ENCODE assay signal across 8 cellular contexts in the genomic region with DNA sequence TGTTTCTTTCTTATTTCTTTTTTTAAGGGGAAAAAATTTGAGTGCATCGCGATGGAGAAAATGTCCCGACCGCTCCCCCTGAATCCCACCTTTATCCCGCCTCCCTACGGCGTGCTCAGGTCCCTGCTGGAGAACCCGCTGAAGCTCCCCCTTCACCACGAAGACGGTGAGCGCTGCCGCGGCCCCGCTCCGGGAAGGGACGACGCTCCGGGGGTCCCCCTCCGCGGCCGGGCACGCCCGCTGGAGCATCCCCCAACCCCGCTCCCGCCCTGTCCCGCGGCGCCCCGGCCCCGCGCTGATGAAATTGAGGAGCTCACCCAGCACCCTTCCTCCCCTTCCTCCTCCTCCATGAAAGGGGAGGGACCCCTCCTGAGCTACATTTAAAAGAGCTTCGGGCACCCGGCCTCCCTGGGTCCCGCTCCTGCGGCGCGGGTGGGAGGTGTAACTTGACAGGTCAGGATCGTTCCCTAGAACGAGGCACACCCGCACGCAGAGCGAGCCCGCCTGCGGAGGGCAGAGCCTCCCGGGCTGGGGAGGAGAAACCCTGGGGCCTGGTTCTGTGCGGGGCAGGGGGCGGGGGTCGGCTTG. TPM values are rescaled to one million over a fixed set of nuclear protein-coding genes. Genes with fewer than 3 reads are reported as not detected.
DNase-seq lines count a peak whose midpoint lies in the region; ATAC-seq, FAIRE-seq and TF ChIP-seq lines count a peak whose summit lies in the region.

No MANE protein-coding gene starts in this region.

- DNase-seq in ELF-1 (ENCODE audit: low read depth, low spot score) (peak; percentile 8), T-helper 9 cell (peak; percentile 20), endothelial cell of umbilical vein (ENCODE audit: low read depth, low spot score) (no peak), natural killer cell (no peak), PC-9 (no peak), H54 (ENCODE audit: insufficient read length, low spot score) (no peak)

- POLR2A ChIA-PET in endothelial cell of umbilical vein (lab: Charles Lee) (no interaction called here), PC-9 (lab: Charles Lee; ENCODE audit: unreplicated experiment) (no interaction called here)

- H3K9me2 ChIP-seq in PC-9 (ENCODE audit: insufficient read depth), result no peaks in the 10 kb centered on the region

- no peak for ATAC-seq in natural killer cell
- no peak for ATAC-seq in GM19395 (IDR thresholded peaks at IDR 0.05; ENCODE audit: unreplicated experiment)
- no peak for ATAC-seq in GM21360 (IDR thresholded peaks at IDR 0.05; ENCODE audit: unreplicated experiment)

- CTCF ChIA-PET in endothelial cell of umbilical vein (lab: Charles Lee), result interaction anchor here (0.6 to 1.2 kb wide), 3 partner anchors 78 to 1024 kb away, joined by 3 to 4 read pairs (median 3); no protein-coding TSS in a partner anchor
- CTCF ChIA-PET in PC-9 (lab: Charles Lee), result no interaction called here

- FAIRE-seq in endothelial cell of umbilical vein (lab: Jason Lieb, UNC) (no peak), H54 (lab: Jason Lieb, UNC) (no peak)

- H4K20me1 ChIP-seq in endothelial cell of umbilical vein (replicated peaks; ENCODE audit: control insufficient read depth, extremely low read depth, insufficient read depth, low read length) (no peaks in the 10 kb centered on the region), PC-9 (ENCODE audit: insufficient read depth) (no peaks in the 10 kb centered on the region)

- TF ChIP-seq POLR2A in endothelial cell of umbilical vein (IDR thresholded peaks at IDR 0.05; ENCODE audit: low read depth, low read length), result no peak
- no peak for TF ChIP-seq POLR2A in H54 (IDR thresholded peaks at IDR 0.05; ENCODE audit: low read depth, low read length)

- H3K27me3 ChIP-seq in endothelial cell of umbilical vein (ENCODE audit: control insufficient read depth in 2 of 2, insufficient read depth in 2 of 2, low read length in 2 of 2), result peaks cover 49 to 83% of the 10 kb centered on the region in 2 experiments
- H3K27me3 ChIP-seq in PC-9 (ENCODE audit: insufficient read depth, low read depth), result peaks cover 40% of the 10 kb centered on the region

- H3F3A ChIP-seq in PC-9 (ENCODE audit: insufficient read depth, low read depth), result no peaks in the 10 kb centered on the region

- H3K4me1 Mint-ChIP-seq in natural killer cell, result peaks cover 15 to 24% of the 10 kb centered on the region in 2 donors

- peaks cover 12% of the 10 kb centered on the region for H3K36me3 Mint-ChIP-seq in natural killer cell

- peaks cover 45 to 77% of the 10 kb centered on the region in 2 donors for H3K27me3 Mint-ChIP-seq in natural killer cell (ENCODE audit: low read depth in 2 of 2)

- H3K27ac Mint-ChIP-seq in natural killer cell, result no peak overlapping the region

- TF ChIP-seq CTCF in endothelial cell of umbilical vein (IDR thresholded peaks at IDR 0.05; ENCODE audit: extremely low read depth in 1 of 2, insufficient read depth in 1 of 2, low read depth in 1 of 2, low read length in 2 of 2) (no peak), natural killer cell (IDR thresholded peaks at IDR 0.05) (no peak), PC-9 (conservative IDR thresholded peaks at IDR 0.05) (no peak)

- H3K9me1 ChIP-seq in endothelial cell of umbilical vein (replicated peaks; ENCODE audit: control insufficient read depth, extremely low read depth, insufficient read depth, low read length), result no peaks in the 10 kb centered on the region

- H3K4me1 ChIP-seq in endothelial cell of umbilical vein (ENCODE audit: control insufficient read depth, extremely low read depth, insufficient read depth, low read length), result peaks cover 2% of the 10 kb centered on the region
- no peaks in the 10 kb centered on the region for H3K4me1 ChIP-seq in PC-9 (replicated peaks; ENCODE audit: insufficient read depth)

- H2AFZ ChIP-seq in endothelial cell of umbilical vein (ENCODE audit: low read depth, low read length) (no peak overlapping the region), PC-9 (no peak overlapping the region)

- H3K9me3 ChIP-seq in endothelial cell of umbilical vein (replicated peaks; ENCODE audit: control insufficient read depth, insufficient read depth, low read length) (no peaks in the 10 kb centered on the region), PC-9 (ENCODE audit: insufficient read depth, low read depth) (no peaks in the 10 kb centered on the region)

- peaks cover 0 to 2% of the 10 kb centered on the region in 2 donors for H3K9me3 Mint-ChIP-seq in natural killer cell

- H3K79me2 ChIP-seq in endothelial cell of umbilical vein (ENCODE audit: control insufficient read depth, insufficient read depth, low read length) (no peaks in the 10 kb centered on the region), PC-9 (ENCODE audit: low read depth) (no peaks in the 10 kb centered on the region)

- no TSS peak for BruUV-seq in endothelial cell of umbilical vein (replicated peaks; lab: Mats Ljungman, UMichigan)
- no TSS peak for BruUV-seq in PC-9 (replicated peaks; lab: Mats Ljungman, UMichigan)

- dilution Hi-C loops in endothelial cell of umbilical vein (cut with MboI; ENCODE audit: extremely low pct_ligation_motif_present, low sequenced_read_pairs), result no loop called here

- peak overlapping the region; percentile 34 for H3K4me2 ChIP-seq in endothelial cell of umbilical vein (ENCODE audit: insufficient read depth, low read length)
- no peak overlapping the region for H3K4me2 ChIP-seq in PC-9

- peak overlapping the region; percentile 68 for H3K4me3 Mint-ChIP-seq in natural killer cell

- H3K36me3 ChIP-seq in endothelial cell of umbilical vein (ENCODE audit: control insufficient read depth in 2 of 2, extremely low read depth in 1 of 2, insufficient read depth in 2 of 2, low read length in 2 of 2) (no peaks in the 10 kb centered on the region), PC-9 (ENCODE audit: low read depth) (no peaks in the 10 kb centered on the region)

- no peak overlapping the region for H3K27ac ChIP-seq in endothelial cell of umbilical vein (ENCODE audit: insufficient read depth, low read depth, low read length)
- H3K27ac ChIP-seq in PC-9, result no peak overlapping the region

- no peak overlapping the region for H3K9ac ChIP-seq in endothelial cell of umbilical vein (replicated peaks; ENCODE audit: extremely low read depth, insufficient read depth, low read length)

- H3K4me3 ChIP-seq in endothelial cell of umbilical vein (replicated peaks in 1 of 3; ENCODE audit: insufficient read depth in 1 of 3, low read depth in 1 of 3, low read length in 3 of 3), result no peak overlapping the region
- H3K4me3 ChIP-seq in PC-9, result no peak overlapping the region

- intact Hi-C loops in endothelial cell of umbilical vein (cut with micrococcal nuclease), result no loop called here
- intact Hi-C loops in natural killer cell (cut with micrococcal nuclease), result loop anchor here (2.0 kb wide), 1 partner anchor 27 kb away; no protein-coding TSS in a partner anchor
- intact Hi-C loops in PC-9 (cut with micrococcal nuclease; ENCODE audit: unreplicated experiment), result no loop called here

TF ChIP-seq in endothelial cell of umbilical vein, 7 proteins besides CTCF, POLR2A, EP300 and RAD21:
- TF ChIP-seq POLR2AphosphoS5 (IDR thresholded peaks at IDR 0.05; ENCODE audit: insufficient read depth, low read depth, low read length), result no peak
- peak; percentile 83 for TF ChIP-seq EZH2 (IDR thresholded peaks at IDR 0.05; ENCODE audit: borderline replicate concordance, low read depth, low read length, severe bottlenecking)
- TF ChIP-seq MYC (IDR thresholded peaks at IDR 0.05; ENCODE audit: low read depth, low read length), result no peak

RNA-seq across cellular contexts. Expression of gene HLF, which starts 0.8 kb away (rescaled TPM):
- not detected in 2 replicates for total RNA-seq in endothelial cell of umbilical vein
- not detected in 2 replicates for polyA plus RNA-seq in endothelial cell of umbilical vein
- polyA plus RNA-seq in endothelial cell of umbilical vein (2011; cell fraction: cytosol; rRNA removed), result not detected in 2 replicates
- not detected in 2 replicates for polyA plus RNA-seq in endothelial cell of umbilical vein (2011; cell fraction: nucleus; rRNA removed)
- not detected in 2 replicates for polyA plus RNA-seq in endothelial cell of umbilical vein (2012)
- polyA minus RNA-seq in endothelial cell of umbilical vein, result not detected in 2 replicates
- polyA minus RNA-seq in endothelial cell of umbilical vein (2011; cell fraction: cytosol; rRNA and poly(A)+ RNA removed), result 0.72 TPM
- not detected in 2 replicates for polyA minus RNA-seq in endothelial cell of umbilical vein (2011; cell fraction: nucleus; rRNA and poly(A)+ RNA removed)
- under 1 TPM; 0.14 to 0.59 (median 0.15) TPM for total RNA-seq in natural killer cell
- not detected in 2 replicates for total RNA-seq in PC-9 (2021)

Comparison
In these comparisons a context has a peak if more than half of its experiments do, and no peak if none do; other contexts are left out.
1. DNase-seq: peak in ELF-1 (single experiment) and T-helper 9 cell (single experiment); none in endothelial cell of umbilical vein (single experiment), natural killer cell (single experiment), PC-9 (0 of 2) and H54 (single experiment).